19 cellular contexts compared by ENCODE assay signal in genomic region chrX:152787062-152787461, GRCh38. TPM values are rescaled to one million over a fixed set of nuclear protein-coding genes. Genes with fewer than 3 reads are reported as not detected.
DNase-seq lines count a peak whose midpoint lies in the region; ATAC-seq and TF ChIP-seq lines count a peak whose summit lies in the region.
"Not testable (repeated sequence)": the region's sequence is repeated elsewhere in the genome, so short reads cannot be mapped to it uniquely, and the experiment has no call there.
"Had no signal": no experiment of that assay in that cellular context is flagged by ENCODE, and none has a peak within 500 bp of the region (broad histone marks: within the 10 kb centered on the region; RNA-seq: fewer than 3 reads in every experiment).

No MANE protein-coding gene starts in this region.

- not testable (repeated sequence) for H3F3A ChIP-seq in GM23338 (replicated peaks; ENCODE audit: low read depth)

- not testable (repeated sequence) for H3K27me3 ChIP-seq in GM23338 (ENCODE audit: insufficient read depth)

- not testable (repeated sequence) for H3K4me1 ChIP-seq in GM23338 (ENCODE audit: insufficient read depth)

- H3K9me2 ChIP-seq in GM23338 (ENCODE audit: insufficient read depth): not testable (repeated sequence)

- POLR2A ChIA-PET in activated CD4-positive, alpha-beta T cell treated with anti-CD3 and anti-CD28 coated beads for 36 hours (lab: Charles Lee): not testable (repeated sequence)

- not testable (repeated sequence) for DNase-seq in GM23338 (ENCODE audit: low spot score); activated CD4-positive, alpha-beta T cell treated with anti-CD3 and anti-CD28 coated beads for 36 hours; left lobe of liver (ENCODE audit: low spot score)

- H4K20me1 ChIP-seq in GM23338 (replicated peaks; ENCODE audit: insufficient read depth): not testable (repeated sequence)

- H3K36me3 ChIP-seq in GM23338 (ENCODE audit: insufficient read depth): not testable (repeated sequence)

- CTCF ChIA-PET in activated CD4-positive, alpha-beta T cell treated with anti-CD3 and anti-CD28 coated beads for 36 hours (lab: Charles Lee): not testable (repeated sequence)

- H3K9me3 Mint-ChIP-seq in GM23338; activated CD4-positive, alpha-beta T cell treated with anti-CD3 and anti-CD28 coated beads for 36 hours (ENCODE audit: low read depth): not testable (repeated sequence)

- TF ChIP-seq CTCF in GM23338 (conservative IDR thresholded peaks at IDR 0.05; ENCODE audit: low read depth in 2 of 2): not testable (repeated sequence)

- not testable (repeated sequence) for H3K27ac Mint-ChIP-seq in GM23338; activated CD4-positive, alpha-beta T cell treated with anti-CD3 and anti-CD28 coated beads for 36 hours

- not testable (repeated sequence) for H3K27me3 Mint-ChIP-seq in GM23338 (ENCODE audit: insufficient read depth, low read depth, poor library complexity); activated CD4-positive, alpha-beta T cell treated with anti-CD3 and anti-CD28 coated beads for 36 hours

- H3K79me2 ChIP-seq in GM23338 (replicated peaks; ENCODE audit: insufficient read depth): not testable (repeated sequence)

- ATAC-seq in GM18867 (IDR thresholded peaks at IDR 0.05; ENCODE audit: unreplicated experiment) (peak; percentile 94), GM19395 (IDR thresholded peaks at IDR 0.05; ENCODE audit: unreplicated experiment) (peak; percentile 81), GM23338 (peak; percentile 85), HG02885 (IDR thresholded peaks at IDR 0.05; ENCODE audit: poor library complexity, unreplicated experiment) (peak; percentile 90), HG03342 (IDR thresholded peaks at IDR 0.05; ENCODE audit: unreplicated experiment) (peak; percentile 82), left lobe of liver (peak; percentile 85)
- ATAC-seq in activated CD4-positive, alpha-beta T cell treated with anti-CD3 and anti-CD28 coated beads for 36 hours: peak; percentile 72

- H3K27ac ChIP-seq in GM23338 (ENCODE audit: low read depth): not testable (repeated sequence)

- intact Hi-C loops in activated CD4-positive, alpha-beta T cell treated with anti-CD3 and anti-CD28 coated beads for 36 hours (cut with DNase I, micrococcal nuclease): not testable (repeated sequence)

- not testable (repeated sequence) for H2AFZ ChIP-seq in GM23338

- not testable (repeated sequence) for H3K4me2 ChIP-seq in GM23338

- not testable (repeated sequence) for H3K4me1 Mint-ChIP-seq in GM23338; activated CD4-positive, alpha-beta T cell treated with anti-CD3 and anti-CD28 coated beads for 36 hours

- not testable (repeated sequence) for H3K36me3 Mint-ChIP-seq in GM23338 (ENCODE audit: low read depth); activated CD4-positive, alpha-beta T cell treated with anti-CD3 and anti-CD28 coated beads for 36 hours (ENCODE audit: low read depth)

- not testable (repeated sequence) for H3K4me3 ChIP-seq in GM23338

- not testable (repeated sequence) for H3K4me3 Mint-ChIP-seq in GM23338; activated CD4-positive, alpha-beta T cell treated with anti-CD3 and anti-CD28 coated beads for 36 hours

RNA-seq across cellular contexts. Expression of gene MAGEA6, which starts 17.6 kb away (rescaled TPM):
- total RNA-seq in GM23338 (2014; rRNA removed; shearing (Covaris generic)): 0.35 TPM in 1 of 2 replicates, not detected in the other
- polyA plus RNA-seq in GM23338 (2016; fragmentation: Nextera tagmentation; extraction: Ambion mirVana): 0.30 TPM in 1 of 2 replicates, not detected in the other
- total RNA-seq in activated CD4-positive, alpha-beta T cell treated with anti-CD3 and anti-CD28 coated beads for 36 hours: not detected
- total RNA-seq in left lobe of liver: 0.25 TPM
- total RNA-seq: activated CD4-positive, alpha-beta memory T cell treated with anti-CD3 and anti-CD28 coated beads, Interleukin-2, amount 10 ng/mL, durations not matched to agents 7 days and 5 days; CD4-positive, alpha-beta T cell; esophagus muscularis mucosa; frontal cortex; hepatocyte; left ventricle myocardium inferior; naive thymus-derived CD8-positive, alpha-beta T cell; omental fat pad; thoracic aorta had no signal
- polyA plus RNA-seq: adrenal gland; immature natural killer cell; naive thymus-derived CD8-positive, alpha-beta T cell; small intestine had no signal

RNA-seq across cellular contexts. Expression of gene CSAG3, which starts 28.0 kb away (rescaled TPM):
- not detected in 2 replicates for total RNA-seq in GM23338 (2014; rRNA removed; shearing (Covaris generic))
- polyA plus RNA-seq in GM23338 (2016; fragmentation: Nextera tagmentation; extraction: Ambion mirVana): 3.2 and 4.8 TPM in 2 replicates
- total RNA-seq in activated CD4-positive, alpha-beta T cell treated with anti-CD3 and anti-CD28 coated beads for 36 hours: under 1 TPM; 0.23 to 0.55 TPM
- not detected for total RNA-seq in left lobe of liver
- total RNA-seq: adrenal gland; CD4-positive, alpha-beta T cell; esophagus muscularis mucosa; frontal cortex; hepatocyte; left ventricle myocardium inferior; naive thymus-derived CD8-positive, alpha-beta T cell; omental fat pad; thoracic aorta had no signal
- polyA plus RNA-seq: adrenal gland; hepatocyte; immature natural killer cell; naive thymus-derived CD8-positive, alpha-beta T cell had no signal

RNA-seq across cellular contexts. Expression of gene MAGEA2, which starts 33.4 kb away (rescaled TPM):
- 0.50 and 5.5 TPM in 2 replicates for total RNA-seq in GM23338 (2014; rRNA removed; shearing (Covaris generic))
- 0.83 and 1.5 TPM in 2 replicates for polyA plus RNA-seq in GM23338 (2016; fragmentation: Nextera tagmentation; extraction: Ambion mirVana)
- not detected for total RNA-seq in activated CD4-positive, alpha-beta T cell treated with anti-CD3 and anti-CD28 coated beads for 36 hours
- total RNA-seq in left lobe of liver: not detected
- total RNA-seq: activated CD4-positive, alpha-beta memory T cell treated with anti-CD3 and anti-CD28 coated beads, Interleukin-2, amount 10 ng/mL, durations not matched to agents 7 days and 5 days; adrenal gland; CD4-positive, alpha-beta T cell; esophagus muscularis mucosa; frontal cortex; left ventricle myocardium inferior; naive thymus-derived CD8-positive, alpha-beta T cell; omental fat pad; thoracic aorta had no signal
- polyA plus RNA-seq: adrenal gland; immature natural killer cell; naive thymus-derived CD8-positive, alpha-beta T cell; small intestine had no signal

RNA-seq across cellular contexts. Expression of gene CETN2, which starts 43.5 kb away (rescaled TPM):
- total RNA-seq in GM23338 (2014; rRNA removed; shearing (Covaris generic)): 20.4 and 23.9 TPM in 2 replicates
- 53.4 and 53.7 TPM in 2 replicates for polyA plus RNA-seq in GM23338 (2016; fragmentation: Nextera tagmentation; extraction: Ambion mirVana)
- 10 to 100 TPM; 11.2 to 13.1 TPM for total RNA-seq in activated CD4-positive, alpha-beta T cell treated with anti-CD3 and anti-CD28 coated beads for 36 hours
- 12.2 TPM for total RNA-seq in left lobe of liver

RNA-seq across cellular contexts. Expression of gene NSDHL, which starts 43.8 kb away (rescaled TPM):
- total RNA-seq in GM23338 (2014; rRNA removed; shearing (Covaris generic)): 32.0 and 34.3 TPM in 2 replicates
- 28.2 and 32.4 TPM in 2 replicates for polyA plus RNA-seq in GM23338 (2016; fragmentation: Nextera tagmentation; extraction: Ambion mirVana)
- total RNA-seq in activated CD4-positive, alpha-beta T cell treated with anti-CD3 and anti-CD28 coated beads for 36 hours: 10 to 100 TPM; 20.0 to 20.6 TPM
- 22.0 TPM for total RNA-seq in left lobe of liver
